Comparison of ENCODE assay signal across 8 cellular contexts in genomic region chr12:108570743-108571603, GRCh38. TPM values are rescaled to one million over a fixed set of nuclear protein-coding genes. Genes with fewer than 3 reads are reported as not detected.
DNase-seq lines count a peak whose midpoint lies in the region; ATAC-seq and TF ChIP-seq lines count a peak whose summit lies in the region.

No MANE protein-coding gene starts in this region.

- no peak overlapping the region for H3K27ac Mint-ChIP-seq in activated T-cell treated with anti-CD3 and anti-CD28 coated beads, Interleukin-2, amount 50 U/mL, for 24 hours
- H3K27ac Mint-ChIP-seq in stimulated activated naive B cell treated with anti-CD40 and anti-IgM and Interleukin-4, amounts not matched to agents 10 μg/mL and 1 μg/mL and 100 μg/mL, for 72 hours, result peak overlapping the region; percentile 75

- POLR2A ChIA-PET in OCI-LY7 (lab: Charles Lee), result interaction anchor here (0.6 to 15.0 kb wide), 5 partner anchors 49 to 504 kb away, joined by 3 to 309 read pairs (median 6); partner anchors contain the start of gene SELPLG

- ATAC-seq in stimulated activated naive B cell treated with anti-CD40 and anti-IgM and Interleukin-4, amounts not matched to agents 10 μg/mL and 1 μg/mL and 100 μg/mL, for 72 hours (replicated peaks), result no peak
- ATAC-seq in GM19035 (IDR thresholded peaks at IDR 0.05; ENCODE audit: unreplicated experiment), result no peak
- no peak for ATAC-seq in HG03378 (IDR thresholded peaks at IDR 0.05; ENCODE audit: unreplicated experiment)

- CTCF ChIA-PET in OCI-LY7 (lab: Charles Lee; ENCODE audit: unreplicated experiment), result interaction anchor here (0.7 to 2.3 kb wide), 4 partner anchors 21 to 94 kb away, joined by 3 to 13 read pairs (median 3); no protein-coding TSS in a partner anchor

- no TSS peak for BruUV-seq in OCI-LY7 (replicated peaks; lab: Mats Ljungman, UMichigan)

- H4K20me1 ChIP-seq in OCI-LY7 (ENCODE audit: insufficient read depth, low read length), result no peaks in the 10 kb centered on the region

- H3K4me3 Mint-ChIP-seq in activated T-cell treated with anti-CD3 and anti-CD28 coated beads, Interleukin-2, amount 50 U/mL, for 24 hours, result no peak overlapping the region
- no peak overlapping the region for H3K4me3 Mint-ChIP-seq in stimulated activated naive B cell treated with anti-CD40 and anti-IgM and Interleukin-4, amounts not matched to agents 10 μg/mL and 1 μg/mL and 100 μg/mL, for 72 hours

- no peak for TF ChIP-seq POLR2A in spleen (IDR thresholded peaks at IDR 0.05)

- H3K9me3 ChIP-seq in OCI-LY7 (ENCODE audit: low read length) (no peaks in the 10 kb centered on the region), spleen (no peaks in the 10 kb centered on the region)

- no peaks in the 10 kb centered on the region for H3K27me3 Mint-ChIP-seq in activated T-cell treated with anti-CD3 and anti-CD28 coated beads, Interleukin-2, amount 50 U/mL, for 24 hours
- H3K27me3 Mint-ChIP-seq in stimulated activated naive B cell treated with anti-CD40 and anti-IgM and Interleukin-4, amounts not matched to agents 10 μg/mL and 1 μg/mL and 100 μg/mL, for 72 hours, result no peaks in the 10 kb centered on the region

- no peaks in the 10 kb centered on the region for H3K9me3 Mint-ChIP-seq in activated T-cell treated with anti-CD3 and anti-CD28 coated beads, Interleukin-2, amount 50 U/mL, for 24 hours
- H3K9me3 Mint-ChIP-seq in stimulated activated naive B cell treated with anti-CD40 and anti-IgM and Interleukin-4, amounts not matched to agents 10 μg/mL and 1 μg/mL and 100 μg/mL, for 72 hours, result no peaks in the 10 kb centered on the region

- WGBS in spleen, 5 donors, result 63 to 78% (median 65%) methylated on average over 3 of the region's 3 CpGs

- peaks cover 50% of the 10 kb centered on the region for H3K36me3 Mint-ChIP-seq in activated T-cell treated with anti-CD3 and anti-CD28 coated beads, Interleukin-2, amount 50 U/mL, for 24 hours (ENCODE audit: low read depth)
- peaks cover 24 to 34% of the 10 kb centered on the region in 2 donors for H3K36me3 Mint-ChIP-seq in stimulated activated naive B cell treated with anti-CD40 and anti-IgM and Interleukin-4, amounts not matched to agents 10 μg/mL and 1 μg/mL and 100 μg/mL, for 72 hours

- intact Hi-C loops in OCI-LY7 (cut with micrococcal nuclease; ENCODE audit: unreplicated experiment) (loop anchor here (1.0 kb wide), 2 partner anchors 47 to 232 kb away; no protein-coding TSS in a partner anchor), spleen (cut with DNase I; ENCODE audit: low total_unique reads) (no loop called here)

- peak; percentile 28 for DNase-seq in activated T-cell treated with anti-CD3 and anti-CD28 coated beads, Interleukin-2, amount 50 U/mL, for 24 hours
- DNase-seq in activated T-cell treated with anti-CD3 and anti-CD28 coated beads, Interleukin-2, amount 50 U/mL, for 1 hour, result no peak
- DNase-seq in OCI-LY7 (ENCODE audit: low spot score) (peak; percentile 75), epithelial cell of proximal tubule (ENCODE audit: low read depth) (no peak), spleen (no peak)
- no peak for DNase-seq in stimulated activated naive B cell treated with anti-CD40 and anti-IgM and Interleukin-4, amounts not matched to agents 10 μg/mL and 1 μg/mL and 100 μg/mL, for 72 hours

- peaks cover 90% of the 10 kb centered on the region for H3K4me1 Mint-ChIP-seq in activated T-cell treated with anti-CD3 and anti-CD28 coated beads, Interleukin-2, amount 50 U/mL, for 24 hours (ENCODE audit: low read depth)
- peaks cover 59 to 76% of the 10 kb centered on the region in 2 donors for H3K4me1 Mint-ChIP-seq in stimulated activated naive B cell treated with anti-CD40 and anti-IgM and Interleukin-4, amounts not matched to agents 10 μg/mL and 1 μg/mL and 100 μg/mL, for 72 hours

- no peak overlapping the region for H3K4me3 ChIP-seq in OCI-LY7 (ENCODE audit: low read depth, low read length, poor library complexity, severe bottlenecking)
- H3K4me3 ChIP-seq in epithelial cell of proximal tubule (ENCODE audit: low read depth, low read length), result no peak overlapping the region
- no peak overlapping the region for H3K4me3 ChIP-seq in spleen

- H3K9me2 ChIP-seq in OCI-LY7 (ENCODE audit: insufficient read depth, low read length), result no peaks in the 10 kb centered on the region

- no peaks in the 10 kb centered on the region for H3K79me2 ChIP-seq in OCI-LY7 (ENCODE audit: insufficient read depth, low read depth, low read length)

- peaks cover 37% of the 10 kb centered on the region for H3K36me3 ChIP-seq in OCI-LY7 (ENCODE audit: insufficient read depth, low read length)
- peaks cover 0 to 44% (median 39%) of the 10 kb centered on the region in 6 donors for H3K36me3 ChIP-seq in spleen

- TF ChIP-seq CTCF in OCI-LY7 (conservative IDR thresholded peaks at IDR 0.05; ENCODE audit: low read length) (peak; percentile 76), epithelial cell of proximal tubule (conservative IDR thresholded peaks at IDR 0.05; ENCODE audit: low read depth, low read length) (peak; percentile 50), spleen (IDR thresholded peaks at IDR 0.05 in 8 of 11, conservative IDR thresholded peaks at IDR 0.05 in 3 of 11) (peak in 5 of 11 experiments; percentile 8 to 28 (median 14))

- H3K27me3 ChIP-seq in spleen (replicated peaks in 1 of 7), result no peaks in the 10 kb centered on the region

- H3K27ac ChIP-seq in OCI-LY7 (ENCODE audit: low read depth, low read length, poor library complexity, severe bottlenecking) (peak overlapping the region; percentile 93), spleen (peak overlapping the region in 4 of 8 donors; percentile 5 to 85 (median 76))

- peaks cover 83% of the 10 kb centered on the region for H3K4me1 ChIP-seq in OCI-LY7 (ENCODE audit: insufficient read depth, low read length, poor library complexity, severe bottlenecking)
- H3K4me1 ChIP-seq in spleen, result peaks cover 33 to 80% (median 44%) of the 10 kb centered on the region in 6 donors

- peak overlapping the region; percentile 83 for H3K4me2 ChIP-seq in OCI-LY7 (ENCODE audit: low read length)

- no peak overlapping the region for H2AFZ ChIP-seq in OCI-LY7 (ENCODE audit: low read length)

RNA-seq across cellular contexts. Expression of gene ISCU, which starts 8.6 kb away (rescaled TPM):
- 137 and 146 TPM in 2 replicates for total RNA-seq in OCI-LY7 (2014; rRNA removed; shearing (Covaris generic))
- 123 and 130 TPM in 2 replicates for total RNA-seq in OCI-LY7 (2022)
- total RNA-seq in epithelial cell of proximal tubule, result 87.5 and 128 TPM in 2 replicates
- 100 to 1,000 TPM in 6 of 7 donors, 10 to 100 TPM in 1; 98.9 to 220 (median 144) TPM for total RNA-seq in spleen
- 100 to 1,000 TPM; 182 to 204 (median 187) TPM for polyA plus RNA-seq in spleen

RNA-seq across cellular contexts. Expression of gene SART3, which starts 10.0 kb away (rescaled TPM):
- total RNA-seq in OCI-LY7 (2014; rRNA removed; shearing (Covaris generic)), result 211 and 238 TPM in 2 replicates
- 130 and 143 TPM in 2 replicates for total RNA-seq in OCI-LY7 (2022)
- 43.4 and 68.0 TPM in 2 replicates for total RNA-seq in epithelial cell of proximal tubule
- total RNA-seq in spleen, result 100 to 1,000 TPM in 1 of 7 donors, 10 to 100 TPM in 6; 61.4 to 118 (median 72.1) TPM
- 10 to 100 TPM; 13.1 to 19.8 (median 14.6) TPM for polyA plus RNA-seq in spleen

RNA-seq across cellular contexts. Expression of gene TMEM119, which starts 26.9 kb away (rescaled TPM):
- not detected in 2 replicates for total RNA-seq in OCI-LY7 (2014; rRNA removed; shearing (Covaris generic))
- total RNA-seq in OCI-LY7 (2022) (not detected in 2 replicates), epithelial cell of proximal tubule (0.06 TPM in 1 of 2 replicates, not detected in the other), spleen (10 to 100 TPM in 5 of 7 donors, 1 to 10 TPM in 2; 8.8 to 23.8 (median 14.1) TPM)
- 10 to 100 TPM; 17.7 to 50.0 (median 34.8) TPM for polyA plus RNA-seq in spleen

RNA-seq across cellular contexts. Expression of gene FICD, which starts 55.9 kb away (rescaled TPM):
- 8.4 and 13.1 TPM in 2 replicates for total RNA-seq in OCI-LY7 (2014; rRNA removed; shearing (Covaris generic))
- total RNA-seq in OCI-LY7 (2022), result 9.0 and 9.9 TPM in 2 replicates
- 3.2 and 3.3 TPM in 2 replicates for total RNA-seq in epithelial cell of proximal tubule
- 10 to 100 TPM in 1 of 7 donors, 1 to 10 TPM in 6; 5.9 to 12.7 (median 8.7) TPM for total RNA-seq in spleen
- polyA plus RNA-seq in spleen, result 1 to 10 TPM; 1.1 to 2.3 (median 1.1) TPM

Comparison
In these comparisons a context has a peak if more than half of its experiments do, and no peak if none do; other contexts are left out.
1. DNase-seq: peak in activated T-cell treated with anti-CD3 and anti-CD28 coated beads, Interleukin-2, amount 50 U/mL, for 24 hours (single experiment) and OCI-LY7 (single experiment); none in activated T-cell treated with anti-CD3 and anti-CD28 coated beads, Interleukin-2, amount 50 U/mL, for 1 hour (single experiment), epithelial cell of proximal tubule (single experiment), stimulated activated naive B cell treated with anti-CD40 and anti-IgM and Interleukin-4, amounts not matched to agents 10 μg/mL and 1 μg/mL and 100 μg/mL, for 72 hours (single experiment) and spleen (single experiment).